9 cellular contexts compared by ENCODE assay signal in genomic region chr2:150477347-150477746, GRCh38. TPM values are rescaled to one million over a fixed set of nuclear protein-coding genes. Genes with fewer than 3 reads are reported as not detected.
DNase-seq lines count a peak whose midpoint lies in the region; ATAC-seq and TF ChIP-seq lines count a peak whose summit lies in the region.
"Had no signal": no experiment of that assay in that cellular context is flagged by ENCODE, and none has a peak within 500 bp of the region (broad histone marks: within the 10 kb centered on the region; RNA-seq: fewer than 3 reads in every experiment).

No MANE protein-coding gene starts in this region.

- peak overlapping the region; percentile 100 for H3K4me3 ChIP-seq in WI38 (ENCODE audit: low read depth, low read length)

- no peak for TF ChIP-seq CTCF in WI38 (IDR thresholded peaks at IDR 0.05; ENCODE audit: low read depth, low read length)

- DNase-seq in EH (ENCODE audit: low read depth), result peak; percentile 57
- peak; percentile 65 for DNase-seq in glomerular visceral epithelial cell (ENCODE audit: extremely low spot score)
- peak; percentile 80 for DNase-seq in renal cortical epithelial cell (ENCODE audit: low read depth)
- no peak for DNase-seq in NCI-H1105 (lab: John Stamatoyannopoulos, UW)
- DNase-seq in globus pallidus (ENCODE audit: low spot score), result no peak
- DNase-seq: H7 had no signal

- no peak for ATAC-seq in HG03139 (IDR thresholded peaks at IDR 0.05; ENCODE audit: unreplicated experiment)
- ATAC-seq in HG03097 (IDR thresholded peaks at IDR 0.05; ENCODE audit: low FRiP score, unreplicated experiment), result no peak

RNA-seq across cellular contexts. Expression of gene RND3, which starts 10.1 kb away (rescaled TPM):
- 208 and 316 TPM in 2 replicates for total RNA-seq in renal cortical epithelial cell

Comparison
In these comparisons a context has a peak if more than half of its experiments do, and no peak if none do; other contexts are left out.
1. DNase-seq: peak in EH (single experiment), glomerular visceral epithelial cell (single experiment) and renal cortical epithelial cell (single experiment); none in NCI-H1105 (single experiment) and globus pallidus (single experiment).